18 cellular contexts compared by ENCODE assay signal in genomic region chr17:29073045-29073444, GRCh38. TPM values are rescaled to one million over a fixed set of nuclear protein-coding genes. Genes with fewer than 3 reads are reported as not detected.
DNase-seq lines count a peak whose midpoint lies in the region; ATAC-seq, FAIRE-seq and TF ChIP-seq lines count a peak whose summit lies in the region.
"Had no signal": no experiment of that assay in that cellular context is flagged by ENCODE, and none has a peak within 500 bp of the region (broad histone marks: within the 10 kb centered on the region; RNA-seq: fewer than 3 reads in every experiment).

No MANE protein-coding gene starts in this region.

- TF ChIP-seq CTCF in smooth muscle cell (IDR thresholded peaks at IDR 0.05; ENCODE audit: borderline replicate concordance, insufficient read depth, poor library complexity, severe bottlenecking) (no peak), D721Med (IDR thresholded peaks at IDR 0.05; ENCODE audit: insufficient read depth, missing control alignments) (no peak)

- H3K4me3 ChIP-seq in smooth muscle cell: no peak overlapping the region
- H3K4me3 ChIP-seq: BLaER1 treated with 17β-estradiol and CSF1 and Interleukin-3, amounts not matched to agents 10 nM and 100 nM; GM12878; K562 had no signal

- H3K79me2 ChIP-seq in smooth muscle cell (ENCODE audit: low read depth): no peaks in the 10 kb centered on the region

- WGBS in smooth muscle cell (ENCODE audit: low lambda C conversion rate): 80% methylated on average over 2 of the region's 2 CpGs

- H3K4me1 Mint-ChIP-seq in activated naive CD4-positive, alpha-beta T cell treated with anti-CD3 and anti-CD28 coated beads, Interleukin-2, amount 50 U/mL, for 24 hours: peaks cover 3% of the 10 kb centered on the region
- no peaks in the 10 kb centered on the region for H3K4me1 Mint-ChIP-seq in activated naive CD4-positive, alpha-beta T cell treated with anti-CD3 and anti-CD28 coated beads for 36 hours (ENCODE audit: low read depth)
- peaks cover 15% of the 10 kb centered on the region for H3K4me1 Mint-ChIP-seq in activated T-helper 17 cell treated with anti-CD3 and anti-CD28 coated beads, Interleukin-2, amount 50 U/mL, for 72 hours
- H3K4me1 Mint-ChIP-seq in memory B cell: peaks cover 2% of the 10 kb centered on the region
- no peaks in the 10 kb centered on the region for H3K4me1 Mint-ChIP-seq in activated CD4-positive, alpha-beta T cell treated with anti-CD3 and anti-CD28 coated beads, Interleukin-2, amount 10 ng/mL, durations not matched to agents 24 days and 14 days

- no peaks in the 10 kb centered on the region for H3K27me3 Mint-ChIP-seq in activated naive CD4-positive, alpha-beta T cell treated with anti-CD3 and anti-CD28 coated beads, Interleukin-2, amount 50 U/mL, for 24 hours
- H3K27me3 Mint-ChIP-seq in activated naive CD4-positive, alpha-beta T cell treated with anti-CD3 and anti-CD28 coated beads for 36 hours (ENCODE audit: low read depth): no peaks in the 10 kb centered on the region
- no peaks in the 10 kb centered on the region for H3K27me3 Mint-ChIP-seq in activated T-helper 17 cell treated with anti-CD3 and anti-CD28 coated beads, Interleukin-2, amount 50 U/mL, for 72 hours
- no peaks in the 10 kb centered on the region for H3K27me3 Mint-ChIP-seq in memory B cell
- H3K27me3 Mint-ChIP-seq in activated CD4-positive, alpha-beta T cell treated with anti-CD3 and anti-CD28 coated beads, Interleukin-2, amount 10 ng/mL, durations not matched to agents 24 days and 14 days: no peaks in the 10 kb centered on the region

- no peak overlapping the region for H2AFZ ChIP-seq in smooth muscle cell (ENCODE audit: low read depth)

- H3K27me3 ChIP-seq in smooth muscle cell (ENCODE audit: low read depth): no peaks in the 10 kb centered on the region
- H3K27me3 ChIP-seq: BLaER1 treated with 17β-estradiol and CSF1 and Interleukin-3, amounts not matched to agents 10 nM and 100 nM had no signal

- H3K9ac ChIP-seq in smooth muscle cell (ENCODE audit: low read depth): no peak overlapping the region
- H3K9ac ChIP-seq: BLaER1 treated with 17β-estradiol and CSF1 and Interleukin-3, amounts not matched to agents 10 nM and 100 nM had no signal

- no peaks in the 10 kb centered on the region for H3F3A ChIP-seq in smooth muscle cell (ENCODE audit: low read depth)

- H3K36me3 ChIP-seq in smooth muscle cell (ENCODE audit: low read depth): no peaks in the 10 kb centered on the region

- intact Hi-C loops in activated naive CD4-positive, alpha-beta T cell treated with anti-CD3 and anti-CD28 coated beads for 36 hours (cut with micrococcal nuclease): no loop called here
- intact Hi-C loops in activated CD4-positive, alpha-beta T cell treated with anti-CD3 and anti-CD28 coated beads, Interleukin-2, amount 10 ng/mL, durations not matched to agents 24 days and 14 days (cut with micrococcal nuclease): no loop called here

- peaks cover 9% of the 10 kb centered on the region for H3K4me1 ChIP-seq in smooth muscle cell (ENCODE audit: low read depth)

- no peaks in the 10 kb centered on the region for H3K36me3 Mint-ChIP-seq in activated naive CD4-positive, alpha-beta T cell treated with anti-CD3 and anti-CD28 coated beads, Interleukin-2, amount 50 U/mL, for 24 hours
- no peaks in the 10 kb centered on the region for H3K36me3 Mint-ChIP-seq in activated naive CD4-positive, alpha-beta T cell treated with anti-CD3 and anti-CD28 coated beads for 36 hours (ENCODE audit: low read depth)
- peaks cover 9% of the 10 kb centered on the region for H3K36me3 Mint-ChIP-seq in activated T-helper 17 cell treated with anti-CD3 and anti-CD28 coated beads, Interleukin-2, amount 50 U/mL, for 72 hours (ENCODE audit: low read depth)
- peaks cover 4% of the 10 kb centered on the region for H3K36me3 Mint-ChIP-seq in memory B cell
- H3K36me3 Mint-ChIP-seq in activated CD4-positive, alpha-beta T cell treated with anti-CD3 and anti-CD28 coated beads, Interleukin-2, amount 10 ng/mL, durations not matched to agents 24 days and 14 days (ENCODE audit: low read depth): peaks cover 6% of the 10 kb centered on the region

- no peaks in the 10 kb centered on the region for H4K20me1 ChIP-seq in smooth muscle cell (ENCODE audit: low read depth)

- no peak for DNase-seq in activated naive CD4-positive, alpha-beta T cell treated with anti-CD3 and anti-CD28 coated beads for 36 hours
- DNase-seq in memory B cell (ENCODE audit: low spot score in 2 of 2) (no peak), smooth muscle cell (lab: John Stamatoyannopoulos, UW; ENCODE audit: unreplicated experiment) (no peak), D721Med (ENCODE audit: insufficient read length, low spot score) (no peak)
- DNase-seq in stimulated activated CD4-positive, alpha-beta T cell treated with anti-CD3 and anti-CD28 coated beads, Interleukin-4, amount 100 ng/mL, for 4 hours: no peak
- DNase-seq in activated CD4-positive, alpha-beta T cell treated with anti-CD3 and anti-CD28 coated beads, Interleukin-2, amount 10 ng/mL, durations not matched to agents 24 days and 14 days: no peak
- DNase-seq: DMS 273 treated with DMSO at 0.1 percent for 48 hours, GDM1, NCI-H187, NCI-H446, NCI-H748 treated with DMSO at 0.1 percent for 48 hours, PC-3 had no signal

- H3K27ac ChIP-seq in smooth muscle cell (ENCODE audit: low read depth): no peak overlapping the region
- H3K27ac ChIP-seq: BLaER1 treated with 17β-estradiol and CSF1 and Interleukin-3, amounts not matched to agents 10 nM and 100 nM had no signal

- H3K9me3 Mint-ChIP-seq in activated naive CD4-positive, alpha-beta T cell treated with anti-CD3 and anti-CD28 coated beads, Interleukin-2, amount 50 U/mL, for 24 hours: no peaks in the 10 kb centered on the region
- no peaks in the 10 kb centered on the region for H3K9me3 Mint-ChIP-seq in activated naive CD4-positive, alpha-beta T cell treated with anti-CD3 and anti-CD28 coated beads for 36 hours
- no peaks in the 10 kb centered on the region for H3K9me3 Mint-ChIP-seq in activated T-helper 17 cell treated with anti-CD3 and anti-CD28 coated beads, Interleukin-2, amount 50 U/mL, for 72 hours
- H3K9me3 Mint-ChIP-seq in memory B cell: no peaks in the 10 kb centered on the region
- no peaks in the 10 kb centered on the region for H3K9me3 Mint-ChIP-seq in activated CD4-positive, alpha-beta T cell treated with anti-CD3 and anti-CD28 coated beads, Interleukin-2, amount 10 ng/mL, durations not matched to agents 24 days and 14 days

- no peak overlapping the region for H3K4me3 Mint-ChIP-seq in activated naive CD4-positive, alpha-beta T cell treated with anti-CD3 and anti-CD28 coated beads, Interleukin-2, amount 50 U/mL, for 24 hours
- no peak overlapping the region for H3K4me3 Mint-ChIP-seq in activated naive CD4-positive, alpha-beta T cell treated with anti-CD3 and anti-CD28 coated beads for 36 hours
- no peak overlapping the region for H3K4me3 Mint-ChIP-seq in activated T-helper 17 cell treated with anti-CD3 and anti-CD28 coated beads, Interleukin-2, amount 50 U/mL, for 72 hours
- no peak overlapping the region for H3K4me3 Mint-ChIP-seq in memory B cell
- H3K4me3 Mint-ChIP-seq in activated CD4-positive, alpha-beta T cell treated with anti-CD3 and anti-CD28 coated beads, Interleukin-2, amount 10 ng/mL, durations not matched to agents 24 days and 14 days: no peak overlapping the region

- no peaks in the 10 kb centered on the region for H3K9me3 ChIP-seq in smooth muscle cell (replicated peaks; ENCODE audit: low read depth)
- H3K9me3 ChIP-seq: BLaER1 treated with 17β-estradiol and CSF1 and Interleukin-3, amounts not matched to agents 10 nM and 100 nM had no signal

- H3K4me2 ChIP-seq in smooth muscle cell: no peak overlapping the region

- no peak for FAIRE-seq in D721Med (lab: Jason Lieb, UNC)
- FAIRE-seq: GM12878, K562 had no signal

- CTCF ChIA-PET in activated naive CD4-positive, alpha-beta T cell treated with anti-CD3 and anti-CD28 coated beads for 36 hours (lab: Charles Lee): no interaction called here

- peak overlapping the region; percentile 3 for H3K27ac Mint-ChIP-seq in activated naive CD4-positive, alpha-beta T cell treated with anti-CD3 and anti-CD28 coated beads, Interleukin-2, amount 50 U/mL, for 24 hours
- no peak overlapping the region for H3K27ac Mint-ChIP-seq in activated naive CD4-positive, alpha-beta T cell treated with anti-CD3 and anti-CD28 coated beads for 36 hours
- peak overlapping the region; percentile 3 for H3K27ac Mint-ChIP-seq in activated T-helper 17 cell treated with anti-CD3 and anti-CD28 coated beads, Interleukin-2, amount 50 U/mL, for 72 hours
- peak overlapping the region; percentile 36 for H3K27ac Mint-ChIP-seq in memory B cell
- H3K27ac Mint-ChIP-seq in activated CD4-positive, alpha-beta T cell treated with anti-CD3 and anti-CD28 coated beads, Interleukin-2, amount 10 ng/mL, durations not matched to agents 24 days and 14 days: no peak overlapping the region

- ATAC-seq in activated T-helper 17 cell treated with anti-CD3 and anti-CD28 coated beads, Interleukin-2, amount 50 U/mL, for 72 hours (replicated peaks): peak; percentile 6
- no peak for ATAC-seq in memory B cell (ENCODE audit: low read depth)
- ATAC-seq: GM12878, HCT116, K562, PC-3 had no signal

RNA-seq across cellular contexts. Expression of gene PIPOX, which starts 30.1 kb away (rescaled TPM):
- total RNA-seq in activated naive CD4-positive, alpha-beta T cell treated with anti-CD3 and anti-CD28 coated beads for 36 hours: 1 to 10 TPM; 2.5 to 4.2 TPM
- 1 to 10 TPM; 2.0 to 5.6 TPM for total RNA-seq in activated T-helper 17 cell treated with anti-CD3 and anti-CD28 coated beads, Interleukin-2, amount 50 U/mL, for 72 hours
- total RNA-seq in smooth muscle cell: 0.63 and 0.94 TPM in 2 replicates
- 1.3 and 1.9 TPM in 2 replicates for polyA plus RNA-seq in smooth muscle cell
- total RNA-seq in activated CD4-positive, alpha-beta T cell treated with anti-CD3 and anti-CD28 coated beads, Interleukin-2, amount 10 ng/mL, durations not matched to agents 24 days and 14 days: 1.2 and 1.4 TPM in 2 replicates

Comparison
In these comparisons a context has a peak if more than half of its experiments do, and no peak if none do; other contexts are left out.
1. H3K27ac Mint-ChIP-seq: peak in activated naive CD4-positive, alpha-beta T cell treated with anti-CD3 and anti-CD28 coated beads, Interleukin-2, amount 50 U/mL, for 24 hours (single experiment), activated T-helper 17 cell treated with anti-CD3 and anti-CD28 coated beads, Interleukin-2, amount 50 U/mL, for 72 hours (single experiment) and memory B cell (single experiment); none in activated naive CD4-positive, alpha-beta T cell treated with anti-CD3 and anti-CD28 coated beads for 36 hours (single experiment) and activated CD4-positive, alpha-beta T cell treated with anti-CD3 and anti-CD28 coated beads, Interleukin-2, amount 10 ng/mL, durations not matched to agents 24 days and 14 days (single experiment).